In the genomic region with DNA sequence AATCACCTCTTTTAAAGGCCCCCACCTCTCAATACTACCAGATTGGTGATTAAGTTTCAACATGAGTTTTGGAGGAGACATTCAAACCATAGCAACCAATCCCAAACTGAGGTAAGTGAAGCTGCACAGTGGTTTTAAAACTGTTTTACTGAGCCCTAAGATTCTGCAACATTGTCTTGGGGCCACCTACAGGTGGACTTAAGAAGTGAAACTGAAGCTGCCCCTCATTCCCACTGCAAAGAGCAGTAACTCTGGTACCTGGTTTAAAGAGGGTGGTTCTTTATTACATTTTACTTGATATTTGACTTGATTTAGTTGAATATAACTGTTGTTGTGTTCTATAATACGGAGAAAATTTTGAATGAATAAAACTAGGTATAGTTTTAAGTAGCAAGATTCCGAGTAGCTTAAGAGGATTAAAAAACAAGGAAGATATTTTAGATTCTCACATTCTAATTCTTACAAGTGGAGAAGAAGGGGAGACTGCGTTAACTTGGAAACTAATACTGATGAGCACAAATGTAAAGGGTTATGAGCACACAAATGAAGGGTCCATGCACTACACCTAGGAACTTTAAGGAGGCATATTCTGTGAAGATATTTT, we compare ENCODE assay signal across 8 cellular contexts. TPM values are rescaled to one million over a fixed set of nuclear protein-coding genes. Genes with fewer than 3 reads are reported as not detected.
DNase-seq lines count a peak whose midpoint lies in the region; ATAC-seq and TF ChIP-seq lines count a peak whose summit lies in the region.

No MANE protein-coding gene starts in this region.

- peak; percentile 69 for TF ChIP-seq CTCF in BE2C (IDR thresholded peaks at IDR 0.05; ENCODE audit: low read depth, low read length)
- peak; percentile 77 for TF ChIP-seq CTCF in LNCaP clone FGC (IDR thresholded peaks at IDR 0.05; ENCODE audit: control insufficient read depth, extremely low read depth, insufficient read depth)
- peak; percentile 80 for TF ChIP-seq CTCF in chondrocyte (IDR thresholded peaks at IDR 0.05)
- peak; percentile 70 for TF ChIP-seq CTCF in neural crest cell (conservative IDR thresholded peaks at IDR 0.05)

- no peaks in the 10 kb centered on the region for H3K36me3 ChIP-seq in BE2C

- no peak overlapping the region for H3K4me3 Mint-ChIP-seq in chondrocyte (ENCODE audit: unreplicated experiment)
- H3K4me3 Mint-ChIP-seq in neural crest cell = no peak overlapping the region

- peak; percentile 15 for DNase-seq in BE2C
- no peak for DNase-seq in LNCaP clone FGC (ENCODE audit: low read depth)
- DNase-seq in chondrocyte (ENCODE audit: low spot score) = no peak
- peak; percentile 12 for DNase-seq in neural crest cell (ENCODE audit: low read depth, low spot score)
- no peak for DNase-seq in GM19240 (ENCODE audit: insufficient read length, low spot score)
- no peak for DNase-seq in mesenteric fat pad (ENCODE audit: low spot score)

- H3K4me1 ChIP-seq in BE2C = no peaks in the 10 kb centered on the region

- H3K9me3 ChIP-seq in BE2C = no peaks in the 10 kb centered on the region

- no peaks in the 10 kb centered on the region for H3K27me3 ChIP-seq in BE2C

- H3K4me3 ChIP-seq in BE2C (ENCODE audit: low read depth, low read length) = no peak overlapping the region
- no peak overlapping the region for H3K4me3 ChIP-seq in LNCaP clone FGC (ENCODE audit: low read depth, low read length)

- H3K27ac Mint-ChIP-seq in chondrocyte (ENCODE audit: unreplicated experiment) (no peak overlapping the region), neural crest cell (ENCODE audit: unreplicated experiment) (no peak overlapping the region)

- peak; percentile 59 for ATAC-seq in GM18909 (IDR thresholded peaks at IDR 0.05; ENCODE audit: poor library complexity, unreplicated experiment)
- no peak for ATAC-seq in GM18870 (IDR thresholded peaks at IDR 0.05; ENCODE audit: unreplicated experiment)

- H3K27me3 Mint-ChIP-seq in chondrocyte (ENCODE audit: low read depth) (peaks cover 3% of the 10 kb centered on the region), neural crest cell (ENCODE audit: low read depth) (peaks cover 17% of the 10 kb centered on the region)

- H3K36me3 Mint-ChIP-seq in chondrocyte (ENCODE audit: low read depth) = no peaks in the 10 kb centered on the region
- no peaks in the 10 kb centered on the region for H3K36me3 Mint-ChIP-seq in neural crest cell (ENCODE audit: low read depth)

- H3K9me3 Mint-ChIP-seq in chondrocyte (ENCODE audit: low read depth) (no peaks in the 10 kb centered on the region), neural crest cell (no peaks in the 10 kb centered on the region)

- H3K4me1 Mint-ChIP-seq in chondrocyte (ENCODE audit: low read depth) (peaks cover 6% of the 10 kb centered on the region), neural crest cell (no peaks in the 10 kb centered on the region)

RNA-seq across cellular contexts. Expression of a gene that starts 26.7 kb away (rescaled TPM):
- polyA plus RNA-seq in BE2C (2012; ENCODE audit: insufficient read depth, insufficient read length, low read depth) = 5.3 TPM
- total RNA-seq in chondrocyte = 0.07 to 0.15 TPM (median 0.10 TPM) in 3 replicates
- 0.72 and 1.2 TPM in 2 replicates for total RNA-seq in neural crest cell
- not detected for total RNA-seq in mesenteric fat pad

Comparison
In these comparisons a context has a peak if more than half of its experiments do, and no peak if none do; other contexts are left out.
1. DNase-seq: peak in BE2C (single experiment) and neural crest cell (single experiment); none in LNCaP clone FGC (single experiment), chondrocyte (single experiment), GM19240 (single experiment) and mesenteric fat pad (single experiment).
2. Peak in every context shown above with its lines, with median percentiles within 50 percentile points of each other: CTCF ChIP-seq.